ENCODE assay signal across 12 cellular contexts in genomic region chr11:62567018-62567633, GRCh38. TPM values are rescaled to one million over a fixed set of nuclear protein-coding genes. Genes with fewer than 3 reads are reported as not detected.
A peak's percentile ranks its signal among the peaks of the same experiment; 100 is the strongest.
DNase-seq lines count a peak whose midpoint lies in the region; ATAC-seq and TF ChIP-seq lines count a peak whose summit lies in the region.
"Had no signal": no experiment of that assay in that cellular context is flagged by ENCODE, and none has a peak within 500 bp of the region (broad histone marks: within the 10 kb centered on the region; RNA-seq: fewer than 3 reads in every experiment).

No MANE protein-coding gene starts in this region.

- H3K27me3 ChIP-seq in OCI-LY3 (ENCODE audit: low read depth, low read length) (no peaks in the 10 kb centered on the region), MM.1S (replicated peaks; ENCODE audit: insufficient read depth, low read length) (no peaks in the 10 kb centered on the region)
- H3K27me3 ChIP-seq: uterus had no signal

- H3K4me1 Mint-ChIP-seq in activated T-cell treated with anti-CD3 and anti-CD28 coated beads, Interleukin-2, amount 50 U/mL, for 72 hours (ENCODE audit: low read depth) = peaks cover 76% of the 10 kb centered on the region
- peaks cover 34% of the 10 kb centered on the region for H3K4me1 Mint-ChIP-seq in chondrocyte (ENCODE audit: low read depth)
- H3K4me1 Mint-ChIP-seq in stimulated activated memory B cell treated with anti-CD40 and anti-IgM and Interleukin-4, amounts not matched to agents 10 μg/mL and 1 μg/mL and 100 μg/mL, for 72 hours = peaks cover 50% of the 10 kb centered on the region

- H3K9me3 Mint-ChIP-seq in activated T-cell treated with anti-CD3 and anti-CD28 coated beads, Interleukin-2, amount 50 U/mL, for 72 hours = no peaks in the 10 kb centered on the region
- no peaks in the 10 kb centered on the region for H3K9me3 Mint-ChIP-seq in chondrocyte (ENCODE audit: low read depth)
- H3K9me3 Mint-ChIP-seq in stimulated activated memory B cell treated with anti-CD40 and anti-IgM and Interleukin-4, amounts not matched to agents 10 μg/mL and 1 μg/mL and 100 μg/mL, for 72 hours = no peaks in the 10 kb centered on the region

- DNase-seq in activated T-cell treated with anti-CD3 and anti-CD28 coated beads, Interleukin-2, amount 50 U/mL, for 72 hours = no peak
- DNase-seq in activated T-cell treated with anti-CD3 and anti-CD28 coated beads, Interleukin-2, amount 50 U/mL, for 1 hour = no peak
- DNase-seq in chondrocyte (ENCODE audit: low spot score) = no peak
- DNase-seq in A172 (ENCODE audit: low spot score) = no peak
- DNase-seq in MM.1S = no peak
- no peak for DNase-seq in GM10266 (ENCODE audit: extremely low spot score)
- DNase-seq: dermis blood vessel endothelial cell, NCI-H1417 treated with DMSO at 0.1 percent for 48 hours, NCI-H69, uterus had no signal

- TF ChIP-seq CTCF in OCI-LY3 (IDR thresholded peaks at IDR 0.05; ENCODE audit: low read depth, low read length) (no peak), chondrocyte (IDR thresholded peaks at IDR 0.05) (no peak), MM.1S (IDR thresholded peaks at IDR 0.05; ENCODE audit: low read length) (no peak), GM10266 (IDR thresholded peaks at IDR 0.05; ENCODE audit: control insufficient read depth, insufficient read depth, low read depth, missing control alignments) (no peak)

- H3K27ac ChIP-seq in OCI-LY3 (ENCODE audit: low read length) = peak overlapping the region; percentile 69
- no peak overlapping the region for H3K27ac ChIP-seq in MM.1S (ENCODE audit: low read length)

- H3K27ac Mint-ChIP-seq in activated T-cell treated with anti-CD3 and anti-CD28 coated beads, Interleukin-2, amount 50 U/mL, for 72 hours = peak overlapping the region; percentile 95
- H3K27ac Mint-ChIP-seq in chondrocyte (ENCODE audit: unreplicated experiment) = peak overlapping the region; percentile 66
- peak overlapping the region; percentile 85 for H3K27ac Mint-ChIP-seq in stimulated activated memory B cell treated with anti-CD40 and anti-IgM and Interleukin-4, amounts not matched to agents 10 μg/mL and 1 μg/mL and 100 μg/mL, for 72 hours

- ATAC-seq in activated T-cell treated with anti-CD3 and anti-CD28 coated beads, Interleukin-2, amount 50 U/mL, for 72 hours (replicated peaks in 1 of 2) = peak; percentile 15 to 47
- ATAC-seq in stimulated activated memory B cell treated with anti-CD40 and anti-IgM and Interleukin-4, amounts not matched to agents 10 μg/mL and 1 μg/mL and 100 μg/mL, for 72 hours = peak; percentile 80

- peaks cover 47% of the 10 kb centered on the region for H3K4me1 ChIP-seq in OCI-LY3 (ENCODE audit: low read length)
- peaks cover 6% of the 10 kb centered on the region for H3K4me1 ChIP-seq in MM.1S (ENCODE audit: low read length)

- H2AFZ ChIP-seq in OCI-LY3 (ENCODE audit: low read depth, low read length) (no peak overlapping the region), MM.1S (ENCODE audit: low read length) (no peak overlapping the region)

- H3K27me3 Mint-ChIP-seq in activated T-cell treated with anti-CD3 and anti-CD28 coated beads, Interleukin-2, amount 50 U/mL, for 72 hours (ENCODE audit: low read depth) = no peaks in the 10 kb centered on the region
- no peaks in the 10 kb centered on the region for H3K27me3 Mint-ChIP-seq in chondrocyte (ENCODE audit: low read depth)
- H3K27me3 Mint-ChIP-seq in stimulated activated memory B cell treated with anti-CD40 and anti-IgM and Interleukin-4, amounts not matched to agents 10 μg/mL and 1 μg/mL and 100 μg/mL, for 72 hours = no peaks in the 10 kb centered on the region

- H3K36me3 ChIP-seq in OCI-LY3 (replicated peaks; ENCODE audit: low read depth, low read length) (peaks cover 71% of the 10 kb centered on the region), MM.1S (replicated peaks; ENCODE audit: insufficient read depth, low read length) (peaks cover 23% of the 10 kb centered on the region)
- H3K36me3 ChIP-seq: uterus had no signal

- H3K4me3 ChIP-seq in OCI-LY3 (ENCODE audit: low read length) (no peak overlapping the region), MM.1S (ENCODE audit: low read length) (no peak overlapping the region)
- H3K4me3 ChIP-seq: uterus had no signal

- H3K9me3 ChIP-seq in OCI-LY3 (ENCODE audit: insufficient read depth, low read length) (no peaks in the 10 kb centered on the region), MM.1S (replicated peaks; ENCODE audit: insufficient read depth, low read length) (no peaks in the 10 kb centered on the region)
- H3K9me3 ChIP-seq: uterus had no signal

- H3K79me2 ChIP-seq in OCI-LY3 (ENCODE audit: low read length) = peaks cover 91% of the 10 kb centered on the region
- H3K79me2 ChIP-seq in MM.1S (ENCODE audit: low read length) = peaks cover 94% of the 10 kb centered on the region

- peak overlapping the region; percentile 17 to 50 for H3K4me3 Mint-ChIP-seq in activated T-cell treated with anti-CD3 and anti-CD28 coated beads, Interleukin-2, amount 50 U/mL, for 72 hours
- no peak overlapping the region for H3K4me3 Mint-ChIP-seq in chondrocyte (ENCODE audit: unreplicated experiment)
- H3K4me3 Mint-ChIP-seq in stimulated activated memory B cell treated with anti-CD40 and anti-IgM and Interleukin-4, amounts not matched to agents 10 μg/mL and 1 μg/mL and 100 μg/mL, for 72 hours = peak overlapping the region; percentile 41

- no peaks in the 10 kb centered on the region for H3K9me2 ChIP-seq in MM.1S (replicated peaks; ENCODE audit: insufficient read depth, low read length)

- H3K36me3 Mint-ChIP-seq in activated T-cell treated with anti-CD3 and anti-CD28 coated beads, Interleukin-2, amount 50 U/mL, for 72 hours (ENCODE audit: insufficient read depth in 2 of 2) = peaks cover 25 to 53% of the 10 kb centered on the region in 2 donors
- peaks cover 43% of the 10 kb centered on the region for H3K36me3 Mint-ChIP-seq in chondrocyte (ENCODE audit: low read depth)
- peaks cover 49% of the 10 kb centered on the region for H3K36me3 Mint-ChIP-seq in stimulated activated memory B cell treated with anti-CD40 and anti-IgM and Interleukin-4, amounts not matched to agents 10 μg/mL and 1 μg/mL and 100 μg/mL, for 72 hours

- H4K20me1 ChIP-seq in OCI-LY3 (ENCODE audit: insufficient read depth, low read length) (peaks cover 24% of the 10 kb centered on the region; the same call in 1 of the 2 replicates), MM.1S (ENCODE audit: insufficient read depth, low read length) (0 out of 2 replicates have a peak, but pooled peaks cover 5% of the 10 kb centered on the region)

- peaks cover 14% of the 10 kb centered on the region for H3F3A ChIP-seq in MM.1S (ENCODE audit: insufficient read depth, low read length)

- H3K4me2 ChIP-seq in OCI-LY3 (ENCODE audit: low read length) = peak overlapping the region; percentile 16
- H3K4me2 ChIP-seq in MM.1S (ENCODE audit: low read depth, low read length) = no peak overlapping the region

- H3K9ac ChIP-seq in OCI-LY3 (ENCODE audit: low read length) = no peak overlapping the region
- no peak overlapping the region for H3K9ac ChIP-seq in MM.1S (ENCODE audit: low read length)

RNA-seq across cellular contexts. Expression of gene EEF1G, which starts 6.6 kb away (rescaled TPM):
- total RNA-seq in activated T-cell treated with anti-CD3 and anti-CD28 coated beads, Interleukin-2, amount 50 U/mL, for 72 hours = 1,000 to 10,000 TPM; 2,565 to 2,667 TPM
- 1,000 to 1,202 TPM (median 1,017 TPM) in 3 replicates for total RNA-seq in chondrocyte
- total RNA-seq in A172 (2014; rRNA removed; shearing (Covaris generic)) = 1,294 and 1,343 TPM in 2 replicates

RNA-seq across cellular contexts. Expression of gene AHNAK, which starts 20.5 kb away (rescaled TPM):
- total RNA-seq in activated T-cell treated with anti-CD3 and anti-CD28 coated beads, Interleukin-2, amount 50 U/mL, for 72 hours = 100 to 1,000 TPM in 1 of 2 donors, 10 to 100 TPM in 1; 80.3 to 131 TPM
- 476 to 526 TPM (median 514 TPM) in 3 replicates for total RNA-seq in chondrocyte
- 298 and 391 TPM in 2 replicates for total RNA-seq in A172 (2014; rRNA removed; shearing (Covaris generic))

RNA-seq across cellular contexts. Expression of gene TUT1, which starts 24.2 kb away (rescaled TPM):
- 10 to 100 TPM; 32.8 to 36.8 TPM for total RNA-seq in activated T-cell treated with anti-CD3 and anti-CD28 coated beads, Interleukin-2, amount 50 U/mL, for 72 hours
- 9.6 to 15.2 TPM (median 11.8 TPM) in 3 replicates for total RNA-seq in chondrocyte
- total RNA-seq in A172 (2014; rRNA removed; shearing (Covaris generic)) = 7.9 and 9.6 TPM in 2 replicates

RNA-seq across cellular contexts. Expression of gene MTA2, which starts 34.5 kb away (rescaled TPM):
- total RNA-seq in activated T-cell treated with anti-CD3 and anti-CD28 coated beads, Interleukin-2, amount 50 U/mL, for 72 hours = 100 to 1,000 TPM; 173 to 241 TPM
- 81.7 to 89.3 TPM (median 83.0 TPM) in 3 replicates for total RNA-seq in chondrocyte
- total RNA-seq in A172 (2014; rRNA removed; shearing (Covaris generic)) = 114 and 139 TPM in 2 replicates

RNA-seq across cellular contexts. Expression of gene EML3, which starts 45.4 kb away (rescaled TPM):
- 100 to 1,000 TPM; 132 to 148 TPM for total RNA-seq in activated T-cell treated with anti-CD3 and anti-CD28 coated beads, Interleukin-2, amount 50 U/mL, for 72 hours
- total RNA-seq in chondrocyte = 55.2 to 76.6 TPM (median 58.9 TPM) in 3 replicates
- total RNA-seq in A172 (2014; rRNA removed; shearing (Covaris generic)) = 16.0 and 19.5 TPM in 2 replicates
